In genomic region chr10:62690703-62691102, GRCh38 we compare ENCODE assay signal across 1 cellular context.
TF ChIP-seq lines count a peak whose summit lies in the region.

No MANE protein-coding gene starts in this region.

TF ChIP-seq in WTC11, 78 proteins besides CTCF, POLR2A, EP300 and RAD21 (continued from another document):
- TF ChIP-seq ATF6 (CRISPR knock-in tag; IDR thresholded peaks at IDR 0.05) (no peak), FOXK1 (CRISPR knock-in tag; IDR thresholded peaks at IDR 0.05) (no peak), GTF2I (CRISPR knock-in tag; conservative IDR thresholded peaks at IDR 0.05) (no peak), JUN (CRISPR knock-in tag; IDR thresholded peaks at IDR 0.05) (no peak), HMGA2 (CRISPR knock-in tag; IDR thresholded peaks at IDR 0.05) (no peak), TP53 (CRISPR knock-in tag; IDR thresholded peaks at IDR 0.05) (no peak), ATF2 (CRISPR knock-in tag; IDR thresholded peaks at IDR 0.05; ENCODE audit: borderline replicate concordance, low read depth) (no peak)
